8 cellular contexts compared by ENCODE assay signal in the genomic region with DNA sequence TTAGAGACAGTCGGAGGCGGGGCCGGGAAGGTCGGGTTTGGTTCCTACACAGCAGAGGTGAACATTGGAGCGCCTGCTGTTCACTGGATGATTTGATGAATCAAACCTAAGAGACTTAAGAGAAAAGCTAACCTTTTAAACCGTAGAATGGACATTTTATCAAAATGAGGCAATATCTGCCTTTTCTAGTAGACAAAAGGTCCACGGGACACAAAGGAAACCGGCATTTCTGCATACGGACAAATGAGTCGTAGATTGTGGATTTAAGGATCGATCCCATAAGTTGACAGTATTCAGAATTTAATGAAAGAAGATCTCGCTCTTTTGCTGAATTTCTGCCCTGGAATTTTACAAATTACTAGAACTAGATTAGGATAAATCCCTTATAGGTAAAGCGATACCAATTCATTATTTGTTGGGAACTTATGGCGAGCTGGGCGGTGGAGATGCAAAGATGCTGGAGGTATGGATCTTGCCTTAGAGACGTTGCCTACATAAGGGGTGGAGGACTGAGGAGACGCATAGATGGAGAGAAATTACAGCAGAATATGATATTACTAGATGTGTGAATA. TPM values are rescaled to one million over a fixed set of nuclear protein-coding genes. Genes with fewer than 3 reads are reported as not detected.
DNase-seq lines count a peak whose midpoint lies in the region; ATAC-seq and TF ChIP-seq lines count a peak whose summit lies in the region.

No MANE protein-coding gene starts in this region.

- TF ChIP-seq POLR2A in tibial nerve (IDR thresholded peaks at IDR 0.05) = no peak

- peaks cover 3 to 43% (median 27%) of the 10 kb centered on the region in 4 donors for H3K4me1 ChIP-seq in tibial nerve

- H3K4me3 Mint-ChIP-seq in activated T-cell treated with anti-CD3 and anti-CD28 coated beads, Interleukin-2, amount 50 U/mL, for 72 hours = peak overlapping the region; percentile 88 to 95

- no peaks in the 10 kb centered on the region for H3K9me3 ChIP-seq in tibial nerve

- H3K27me3 ChIP-seq in layer of hippocampus (ENCODE audit: control insufficient read depth, insufficient read depth, low read length) = no peaks in the 10 kb centered on the region
- H3K27me3 ChIP-seq in tibial nerve = no peaks in the 10 kb centered on the region

- H3K4me3 ChIP-seq in tibial nerve = peak overlapping the region; percentile 66 to 90 (median 80)

- ATAC-seq in activated T-cell treated with anti-CD3 and anti-CD28 coated beads, Interleukin-2, amount 50 U/mL, for 72 hours (replicated peaks in 1 of 2) = no peak
- ATAC-seq in HG03432 (IDR thresholded peaks at IDR 0.05; ENCODE audit: unreplicated experiment) = no peak

- H3K9me3 Mint-ChIP-seq in activated T-cell treated with anti-CD3 and anti-CD28 coated beads, Interleukin-2, amount 50 U/mL, for 72 hours = no peaks in the 10 kb centered on the region

- H3K4me1 Mint-ChIP-seq in activated T-cell treated with anti-CD3 and anti-CD28 coated beads, Interleukin-2, amount 50 U/mL, for 72 hours (ENCODE audit: low read depth) = peaks cover 59% of the 10 kb centered on the region

- 0 to 1% (median 1%) methylated on average over 17 of the region's 17 CpGs for WGBS in adipose tissue, 3 donors
- 0 to 2% methylated on average over 17 of the region's 17 CpGs for WGBS in tibial nerve, 2 donors

- no peak for DNase-seq in activated T-cell treated with anti-CD3 and anti-CD28 coated beads, Interleukin-2, amount 50 U/mL, for 72 hours
- DNase-seq in activated T-cell treated with anti-CD3 and anti-CD28 coated beads, Interleukin-2, amount 50 U/mL, for 1 hour = no peak
- DNase-seq in tibial nerve (ENCODE audit: low spot score in 2 of 2) (no peak), NCI-H2196 treated with DMSO at 0.1 percent for 48 hours (lab: John Stamatoyannopoulos, UW; ENCODE audit: unreplicated experiment) (no peak), dedifferentiated amniotic fluid mesenchymal stem cell (ENCODE audit: extremely low spot score) (no peak)

- no peak for TF ChIP-seq EP300 in tibial nerve (IDR thresholded peaks at IDR 0.05)

- no peak for TF ChIP-seq CTCF in tibial nerve (IDR thresholded peaks at IDR 0.05)

- H3K27ac ChIP-seq in adipose tissue (ENCODE audit: low read depth, low read length) = peak overlapping the region; percentile 48
- H3K27ac ChIP-seq in layer of hippocampus (ENCODE audit: low read depth, low read length) = peak overlapping the region; percentile 99
- H3K27ac ChIP-seq in tibial nerve = peak overlapping the region; percentile 91 to 96 (median 94)

- peak overlapping the region; percentile 100 for H3K27ac Mint-ChIP-seq in activated T-cell treated with anti-CD3 and anti-CD28 coated beads, Interleukin-2, amount 50 U/mL, for 72 hours

- peaks cover 0 to 28% (median 0%) of the 10 kb centered on the region in 3 donors for H3K36me3 ChIP-seq in tibial nerve

- no peaks in the 10 kb centered on the region for H3K27me3 Mint-ChIP-seq in activated T-cell treated with anti-CD3 and anti-CD28 coated beads, Interleukin-2, amount 50 U/mL, for 72 hours (ENCODE audit: low read depth)

- H3K36me3 Mint-ChIP-seq in activated T-cell treated with anti-CD3 and anti-CD28 coated beads, Interleukin-2, amount 50 U/mL, for 72 hours (ENCODE audit: insufficient read depth in 2 of 2) = peaks cover 10 to 31% of the 10 kb centered on the region in 2 donors

RNA-seq across cellular contexts. Expression of gene PAK1IP1, which starts 0.4 kb away (rescaled TPM):
- total RNA-seq in activated T-cell treated with anti-CD3 and anti-CD28 coated beads, Interleukin-2, amount 50 U/mL, for 72 hours = 10 to 100 TPM; 21.1 to 21.7 TPM
- 10 to 100 TPM in 2 of 3 donors, 1 to 10 TPM in 1; 6.2 to 17.3 (median 17.2) TPM for polyA plus RNA-seq in adipose tissue
- total RNA-seq in tibial nerve = 10 to 100 TPM in 2 of 4 donors, 1 to 10 TPM in 2; 6.5 to 21.0 (median 10.3) TPM

RNA-seq across cellular contexts. Expression of gene C6orf52, which starts 0.8 kb away (rescaled TPM):
- total RNA-seq in activated T-cell treated with anti-CD3 and anti-CD28 coated beads, Interleukin-2, amount 50 U/mL, for 72 hours = 1 to 10 TPM; 2.7 to 4.4 TPM
- 1 to 10 TPM in 2 of 3 donors, under 1 TPM in 1; 0.65 to 2.5 (median 1.9) TPM for polyA plus RNA-seq in adipose tissue
- total RNA-seq in tibial nerve = not detected

RNA-seq across cellular contexts. Expression of gene TMEM14C, which starts 27.7 kb away (rescaled TPM):
- 10 to 100 TPM; 74.9 to 76.6 TPM for total RNA-seq in activated T-cell treated with anti-CD3 and anti-CD28 coated beads, Interleukin-2, amount 50 U/mL, for 72 hours
- 100 to 1,000 TPM in 2 of 3 donors, 10 to 100 TPM in 1; 62.5 to 184 (median 130) TPM for polyA plus RNA-seq in adipose tissue
- total RNA-seq in tibial nerve = 100 to 1,000 TPM in 3 of 4 donors, 10 to 100 TPM in 1; 87.9 to 136 (median 116) TPM

RNA-seq across cellular contexts. Expression of gene TMEM14B, which starts 52.4 kb away (rescaled TPM):
- total RNA-seq in activated T-cell treated with anti-CD3 and anti-CD28 coated beads, Interleukin-2, amount 50 U/mL, for 72 hours = 10 to 100 TPM; 77.4 to 78.3 TPM
- 100 to 1,000 TPM in 1 of 3 donors, 10 to 100 TPM in 2; 33.2 to 130 (median 75.9) TPM for polyA plus RNA-seq in adipose tissue
- total RNA-seq in tibial nerve = 10 to 100 TPM; 50.0 to 76.3 (median 60.1) TPM

Comparison
In these comparisons a context has a peak if more than half of its experiments do, and no peak if none do; other contexts are left out.
1. H3K27ac ChIP-seq: peak in every context shown above with its lines; median percentile 99 in layer of hippocampus; 94 in tibial nerve; 48 in adipose tissue.